Comparison of ENCODE assay signal across 22 cellular contexts in the genomic region with DNA sequence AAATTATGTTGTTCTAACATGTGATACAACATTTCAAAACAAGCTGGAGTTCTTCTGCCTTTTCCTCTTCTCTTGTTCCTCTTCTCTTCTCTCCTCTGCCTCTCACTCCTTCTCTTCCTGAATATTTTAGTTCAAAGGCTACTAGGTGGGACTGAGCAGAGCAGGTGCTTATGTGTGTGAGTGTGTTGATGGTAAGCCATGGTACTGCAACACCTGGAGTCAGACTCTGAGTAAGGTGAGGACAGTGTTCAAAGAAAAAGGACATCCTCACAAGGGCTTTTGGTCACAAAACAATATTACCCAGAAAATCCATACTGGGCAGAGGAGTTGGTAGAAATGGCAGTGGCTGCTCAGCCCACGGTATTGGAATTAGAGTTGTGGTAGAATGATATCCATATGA.
DNase-seq lines count a peak whose midpoint lies in the region; ATAC-seq, FAIRE-seq and TF ChIP-seq lines count a peak whose summit lies in the region.
"Had no signal": no experiment of that assay in that cellular context is flagged by ENCODE, and none has a peak within 500 bp of the region (broad histone marks: within the 10 kb centered on the region; RNA-seq: fewer than 3 reads in every experiment).

No MANE protein-coding gene starts in this region.

- ATAC-seq in DND-41 (ENCODE audit: insufficient read depth, low read depth), result no peak
- ATAC-seq in WTC11, result peak; percentile 73
- ATAC-seq in foreskin keratinocyte, result peak; percentile 26
- ATAC-seq in HG03342 (IDR thresholded peaks at IDR 0.05; ENCODE audit: unreplicated experiment), result no peak
- no peak for ATAC-seq in GM19455 (IDR thresholded peaks at IDR 0.05; ENCODE audit: unreplicated experiment)
- ATAC-seq: HCT116 had no signal

- H3K4me3 Mint-ChIP-seq in WTC11, result no peak overlapping the region
- H3K4me3 Mint-ChIP-seq in nephron progenitor cell, result no peak overlapping the region
- H3K4me3 Mint-ChIP-seq: B cell; CD4-positive, CD25-positive, alpha-beta regulatory T cell; CD8-positive, alpha-beta memory T cell; HFFc6 had no signal

- no peaks in the 10 kb centered on the region for H4K20me1 ChIP-seq in DND-41 (ENCODE audit: insufficient read depth, low read length)
- H4K20me1 ChIP-seq: BLaER1 treated with 17β-estradiol and CSF1 and Interleukin-3, amounts not matched to agents 10 nM and 100 nM had no signal

- POLR2A ChIA-PET in WTC11 (lab: Charles Lee), result no interaction called here

- H3K27me3 ChIP-seq in DND-41 (ENCODE audit: insufficient read depth, low read length, poor library complexity), result no peaks in the 10 kb centered on the region
- H3K27me3 ChIP-seq in foreskin keratinocyte, result no peaks in the 10 kb centered on the region
- H3K27me3 ChIP-seq: BLaER1 treated with 17β-estradiol and CSF1 and Interleukin-3, amounts not matched to agents 10 nM and 100 nM had no signal

- H3K4me1 ChIP-seq in DND-41 (ENCODE audit: insufficient read depth, low read length) (peaks cover 10% of the 10 kb centered on the region), foreskin keratinocyte (no peaks in the 10 kb centered on the region)

- H3K36me3 Mint-ChIP-seq in WTC11 (no peaks in the 10 kb centered on the region), nephron progenitor cell (ENCODE audit: low read depth) (no peaks in the 10 kb centered on the region)
- H3K36me3 Mint-ChIP-seq: CD4-positive, CD25-positive, alpha-beta regulatory T cell; CD8-positive, alpha-beta memory T cell had no signal

- CTCF ChIA-PET in WTC11 (lab: Charles Lee), result interaction anchor here (1.0 kb wide), 1 partner anchor 18 kb away, joined by 4 read pairs; no protein-coding TSS in a partner anchor

- H3K4me3 ChIP-seq in DND-41 (ENCODE audit: low read depth in 1 of 2, low read length in 2 of 2), result no peak overlapping the region
- H3K4me3 ChIP-seq: BLaER1 treated with 17β-estradiol and CSF1 and Interleukin-3, amounts not matched to agents 10 nM and 100 nM; GM23248 had no signal

- no peak for TF ChIP-seq POLR2A in H54 (IDR thresholded peaks at IDR 0.05; ENCODE audit: low read depth, low read length)

- no peaks in the 10 kb centered on the region for H3K36me3 ChIP-seq in DND-41 (ENCODE audit: insufficient read depth, low read length)
- H3K36me3 ChIP-seq: BLaER1 treated with 17β-estradiol and CSF1 and Interleukin-3, amounts not matched to agents 10 nM and 100 nM had no signal

- H3K79me2 ChIP-seq in DND-41 (ENCODE audit: insufficient read depth, low read length), result no peaks in the 10 kb centered on the region

- H3K27me3 Mint-ChIP-seq in WTC11 (ENCODE audit: low read depth) (no peaks in the 10 kb centered on the region; the same call in 1 of the 2 replicates), nephron progenitor cell (ENCODE audit: low read depth, poor library complexity) (no peaks in the 10 kb centered on the region)
- H3K27me3 Mint-ChIP-seq: B cell; CD4-positive, CD25-positive, alpha-beta regulatory T cell; CD8-positive, alpha-beta memory T cell had no signal

- no peak overlapping the region for H3K27ac ChIP-seq in DND-41 (ENCODE audit: low read length)
- no peak overlapping the region for H3K27ac ChIP-seq in foreskin keratinocyte
- H3K27ac ChIP-seq: BLaER1 treated with 17β-estradiol and CSF1 and Interleukin-3, amounts not matched to agents 10 nM and 100 nM; GM23248; KMS-11 had no signal

- H3K9me3 Mint-ChIP-seq in WTC11 (no peaks in the 10 kb centered on the region), nephron progenitor cell (no peaks in the 10 kb centered on the region)
- H3K9me3 Mint-ChIP-seq: CD8-positive, alpha-beta memory T cell; HFFc6 had no signal

- H3K27ac Mint-ChIP-seq in WTC11 (no peak overlapping the region), nephron progenitor cell (no peak overlapping the region)
- H3K27ac Mint-ChIP-seq: B cell; CD4-positive, CD25-positive, alpha-beta regulatory T cell; CD8-positive, alpha-beta memory T cell; HFFc6 had no signal

- FAIRE-seq in H54 (lab: Jason Lieb, UNC), result peak; percentile 43
- FAIRE-seq: GM12891, GM19239 had no signal

- no peak overlapping the region for H3K9ac ChIP-seq in DND-41 (ENCODE audit: low read depth, low read length)
- H3K9ac ChIP-seq: BLaER1 treated with 17β-estradiol and CSF1 and Interleukin-3, amounts not matched to agents 10 nM and 100 nM; GM23248; KMS-11 had no signal

- no peak overlapping the region for H3K4me2 ChIP-seq in DND-41 (ENCODE audit: insufficient read depth, low read length)
- H3K4me2 ChIP-seq: BLaER1 treated with 17β-estradiol and CSF1 and Interleukin-3, amounts not matched to agents 10 nM and 100 nM; KMS-11 had no signal

- H3K4me1 Mint-ChIP-seq in WTC11 (no peaks in the 10 kb centered on the region), nephron progenitor cell (no peaks in the 10 kb centered on the region)

- no peak for TF ChIP-seq CTCF in DND-41 (IDR thresholded peaks at IDR 0.05; ENCODE audit: borderline replicate concordance, extremely low read depth, low read length, poor library complexity, severe bottlenecking)
- TF ChIP-seq CTCF in WTC11 (IDR thresholded peaks at IDR 0.05), result no peak
- no peak for TF ChIP-seq CTCF in foreskin keratinocyte (conservative IDR thresholded peaks at IDR 0.05)
- no peak for TF ChIP-seq CTCF in nephron progenitor cell (IDR thresholded peaks at IDR 0.05)

- no peaks in the 10 kb centered on the region for H3K9me3 ChIP-seq in DND-41 (ENCODE audit: insufficient read depth, low read length, severe bottlenecking)
- H3K9me3 ChIP-seq: BLaER1 treated with 17β-estradiol and CSF1 and Interleukin-3, amounts not matched to agents 10 nM and 100 nM had no signal

- H2AFZ ChIP-seq in DND-41 (ENCODE audit: low read depth, low read length), result peak overlapping the region; percentile 44; the same call in 1 of the 2 replicates
- H2AFZ ChIP-seq: GM23248 had no signal

- DNase-seq in DND-41 (no peak), H54 (ENCODE audit: insufficient read length, low spot score) (no peak), WTC11 (ENCODE audit: low spot score) (no peak), foreskin keratinocyte (no peak), nephron progenitor cell (no peak)
- DNase-seq: CD4-positive, CD25-positive, alpha-beta regulatory T cell; CD8-positive, alpha-beta memory T cell; COR-L47; DMS 273 treated with DMSO at 0.1 percent for 48 hours; DMS79; EL; GM23248; H7; HFFc6 had no signal

TF ChIP-seq in WTC11, 78 proteins besides CTCF, POLR2A, EP300 and RAD21 (continues in another document):
- TF ChIP-seq GTF2I (CRISPR knock-in tag; conservative IDR thresholded peaks at IDR 0.05), result no peak
- no peak for TF ChIP-seq AFF4 (CRISPR knock-in tag; IDR thresholded peaks at IDR 0.05; ENCODE audit: borderline replicate concordance)
- TF ChIP-seq, protein P1, sequence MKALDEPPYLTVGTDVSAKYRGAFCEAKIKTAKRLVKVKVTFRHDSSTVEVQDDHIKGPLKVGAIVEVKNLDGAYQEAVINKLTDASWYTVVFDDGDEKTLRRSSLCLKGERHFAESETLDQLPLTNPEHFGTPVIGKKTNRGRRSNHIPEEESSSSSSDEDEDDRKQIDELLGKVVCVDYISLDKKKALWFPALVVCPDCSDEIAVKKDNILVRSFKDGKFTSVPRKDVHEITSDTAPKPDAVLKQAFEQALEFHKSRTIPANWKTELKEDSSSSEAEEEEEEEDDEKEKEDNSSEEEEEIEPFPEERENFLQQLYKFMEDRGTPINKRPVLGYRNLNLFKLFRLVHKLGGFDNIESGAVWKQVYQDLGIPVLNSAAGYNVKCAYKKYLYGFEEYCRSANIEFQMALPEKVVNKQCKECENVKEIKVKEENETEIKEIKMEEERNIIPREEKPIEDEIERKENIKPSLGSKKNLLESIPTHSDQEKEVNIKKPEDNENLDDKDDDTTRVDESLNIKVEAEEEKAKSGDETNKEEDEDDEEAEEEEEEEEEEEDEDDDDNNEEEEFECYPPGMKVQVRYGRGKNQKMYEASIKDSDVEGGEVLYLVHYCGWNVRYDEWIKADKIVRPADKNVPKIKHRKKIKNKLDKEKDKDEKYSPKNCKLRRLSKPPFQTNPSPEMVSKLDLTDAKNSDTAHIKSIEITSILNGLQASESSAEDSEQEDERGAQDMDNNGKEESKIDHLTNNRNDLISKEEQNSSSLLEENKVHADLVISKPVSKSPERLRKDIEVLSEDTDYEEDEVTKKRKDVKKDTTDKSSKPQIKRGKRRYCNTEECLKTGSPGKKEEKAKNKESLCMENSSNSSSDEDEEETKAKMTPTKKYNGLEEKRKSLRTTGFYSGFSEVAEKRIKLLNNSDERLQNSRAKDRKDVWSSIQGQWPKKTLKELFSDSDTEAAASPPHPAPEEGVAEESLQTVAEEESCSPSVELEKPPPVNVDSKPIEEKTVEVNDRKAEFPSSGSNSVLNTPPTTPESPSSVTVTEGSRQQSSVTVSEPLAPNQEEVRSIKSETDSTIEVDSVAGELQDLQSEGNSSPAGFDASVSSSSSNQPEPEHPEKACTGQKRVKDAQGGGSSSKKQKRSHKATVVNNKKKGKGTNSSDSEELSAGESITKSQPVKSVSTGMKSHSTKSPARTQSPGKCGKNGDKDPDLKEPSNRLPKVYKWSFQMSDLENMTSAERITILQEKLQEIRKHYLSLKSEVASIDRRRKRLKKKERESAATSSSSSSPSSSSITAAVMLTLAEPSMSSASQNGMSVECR (CRISPR knock-in tag; IDR thresholded peaks at IDR 0.05; ENCODE audit: borderline replicate concordance), result no peak
- TF ChIP-seq TEAD1 (CRISPR knock-in tag; IDR thresholded peaks at IDR 0.05), result no peak

Comparison
In these comparisons a context has a peak if more than half of its experiments do, and no peak if none do; other contexts are left out.
1. ATAC-seq: peak in WTC11 (single experiment) and foreskin keratinocyte (single experiment); none in DND-41 (single experiment), HG03342 (single experiment) and GM19455 (single experiment).